Comparison of ENCODE assay signal across 18 cellular contexts in the genomic region with DNA sequence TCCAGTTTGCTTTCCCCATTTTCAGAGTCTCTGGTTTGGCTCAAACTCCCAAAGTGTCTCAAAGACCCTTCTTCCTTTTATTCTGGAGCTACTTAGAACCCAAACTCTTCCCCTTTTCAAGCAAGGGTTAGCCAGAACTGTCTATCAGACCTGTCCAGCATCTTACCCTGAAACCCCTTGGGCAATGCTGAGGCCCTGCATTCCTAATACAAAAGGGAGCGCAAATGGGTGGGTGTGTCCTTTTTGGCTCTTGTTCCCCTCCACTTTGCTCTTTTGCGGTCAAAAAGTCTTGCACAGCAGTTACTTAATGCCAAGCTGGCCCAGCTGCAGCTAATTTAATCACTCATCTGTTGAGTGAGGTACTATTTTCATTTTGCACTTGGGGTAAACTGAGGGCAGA.
DNase-seq lines count a peak whose midpoint lies in the region; ATAC-seq and TF ChIP-seq lines count a peak whose summit lies in the region.
"Had no signal": no experiment of that assay in that cellular context is flagged by ENCODE, and none has a peak within 500 bp of the region (broad histone marks: within the 10 kb centered on the region; RNA-seq: fewer than 3 reads in every experiment).

No MANE protein-coding gene starts in this region.

- H3K4me3 ChIP-seq in AG10803 (ENCODE audit: low read length), result no peak overlapping the region

- H3K36me3 Mint-ChIP-seq in osteocyte (ENCODE audit: unreplicated experiment), result peaks cover 2% of the 10 kb centered on the region

- H3K9me3 Mint-ChIP-seq in osteocyte (ENCODE audit: unreplicated experiment), result no peaks in the 10 kb centered on the region

- no peak for ATAC-seq in GM21619 (IDR thresholded peaks at IDR 0.05; ENCODE audit: unreplicated experiment)
- ATAC-seq: naive thymus-derived CD4-positive, alpha-beta T cell; Panc1 had no signal

- peak overlapping the region; percentile 85 for H3K27ac Mint-ChIP-seq in osteocyte (ENCODE audit: unreplicated experiment)
- H3K27ac Mint-ChIP-seq: activated naive CD8-positive, alpha-beta T cell treated with anti-CD3 and anti-CD28 coated beads, Interleukin-2, amount 10 ng/mL, durations not matched to agents 7 days and 5 days; naive thymus-derived CD4-positive, alpha-beta T cell; T-helper 1 cell treated with Interleukin-12 subunit alpha and Interleukin-12 subunit beta and Interleukin-4 antibody, amounts not matched to agents 30 μg/mL and 1 μg/mL, for 36 hours had no signal

- peak overlapping the region; percentile 14 for H3K4me3 Mint-ChIP-seq in osteocyte (ENCODE audit: unreplicated experiment)
- H3K4me3 Mint-ChIP-seq: activated naive CD8-positive, alpha-beta T cell treated with anti-CD3 and anti-CD28 coated beads, Interleukin-2, amount 10 ng/mL, durations not matched to agents 7 days and 5 days; naive thymus-derived CD4-positive, alpha-beta T cell; T-helper 1 cell treated with Interleukin-12 subunit alpha and Interleukin-12 subunit beta and Interleukin-4 antibody, amounts not matched to agents 30 μg/mL and 1 μg/mL, for 36 hours had no signal

- H3K4me1 Mint-ChIP-seq in osteocyte (ENCODE audit: unreplicated experiment), result peaks cover 46% of the 10 kb centered on the region

- DNase-seq in AG10803 (ENCODE audit: low read depth) (peak; percentile 94), NCI-H226 (peak; percentile 85), dedifferentiated amniotic fluid mesenchymal stem cell (ENCODE audit: extremely low spot score) (peak; percentile 33), osteocyte (ENCODE audit: extremely low spot score, unreplicated experiment) (no peak), cortex of kidney (lab: John Stamatoyannopoulos, UW) (no peak), HK-2 (ENCODE audit: unreplicated experiment) (no peak), activated T-cell treated with anti-CD3 and anti-CD28 coated beads for 4 hours (no peak)
- DNase-seq: activated CD4-positive, alpha-beta T cell treated with anti-CD3 and anti-CD28 coated beads for 4 hours; activated naive CD8-positive, alpha-beta T cell treated with anti-CD3 and anti-CD28 coated beads, Interleukin-2, amount 10 ng/mL, durations not matched to agents 7 days and 5 days; hypothalamus; naive thymus-derived CD4-positive, alpha-beta T cell; NCI-H187; NCI-H524; retina; stimulated activated CD4-positive, alpha-beta T cell treated with anti-CD3 and anti-CD28 coated beads, Interleukin-4, amount 100 ng/mL, for 1 hour had no signal

- no peaks in the 10 kb centered on the region for H3K27me3 Mint-ChIP-seq in osteocyte (ENCODE audit: unreplicated experiment)
- H3K27me3 Mint-ChIP-seq: activated naive CD8-positive, alpha-beta T cell treated with anti-CD3 and anti-CD28 coated beads, Interleukin-2, amount 10 ng/mL, durations not matched to agents 7 days and 5 days; naive thymus-derived CD4-positive, alpha-beta T cell had no signal

- no peak for TF ChIP-seq CTCF in AG10803 (conservative IDR thresholded peaks at IDR 0.05; ENCODE audit: low read length)
- no peak for TF ChIP-seq CTCF in osteocyte (IDR thresholded peaks at IDR 0.05)

Comparison
In these comparisons a context has a peak if more than half of its experiments do, and no peak if none do; other contexts are left out.
1. DNase-seq: peak in AG10803 (single experiment), NCI-H226 (single experiment) and dedifferentiated amniotic fluid mesenchymal stem cell (single experiment); none in osteocyte (single experiment), cortex of kidney (single experiment), HK-2 (single experiment) and activated T-cell treated with anti-CD3 and anti-CD28 coated beads for 4 hours (single experiment).